ENCODE assay signal across 8 cellular contexts in genomic region chr1:52365746-52366516, GRCh38. TPM values are rescaled to one million over a fixed set of nuclear protein-coding genes. Genes with fewer than 3 reads are reported as not detected.
DNase-seq lines count a peak whose midpoint lies in the region; ATAC-seq, FAIRE-seq and TF ChIP-seq lines count a peak whose summit lies in the region.

A gene with protein sequence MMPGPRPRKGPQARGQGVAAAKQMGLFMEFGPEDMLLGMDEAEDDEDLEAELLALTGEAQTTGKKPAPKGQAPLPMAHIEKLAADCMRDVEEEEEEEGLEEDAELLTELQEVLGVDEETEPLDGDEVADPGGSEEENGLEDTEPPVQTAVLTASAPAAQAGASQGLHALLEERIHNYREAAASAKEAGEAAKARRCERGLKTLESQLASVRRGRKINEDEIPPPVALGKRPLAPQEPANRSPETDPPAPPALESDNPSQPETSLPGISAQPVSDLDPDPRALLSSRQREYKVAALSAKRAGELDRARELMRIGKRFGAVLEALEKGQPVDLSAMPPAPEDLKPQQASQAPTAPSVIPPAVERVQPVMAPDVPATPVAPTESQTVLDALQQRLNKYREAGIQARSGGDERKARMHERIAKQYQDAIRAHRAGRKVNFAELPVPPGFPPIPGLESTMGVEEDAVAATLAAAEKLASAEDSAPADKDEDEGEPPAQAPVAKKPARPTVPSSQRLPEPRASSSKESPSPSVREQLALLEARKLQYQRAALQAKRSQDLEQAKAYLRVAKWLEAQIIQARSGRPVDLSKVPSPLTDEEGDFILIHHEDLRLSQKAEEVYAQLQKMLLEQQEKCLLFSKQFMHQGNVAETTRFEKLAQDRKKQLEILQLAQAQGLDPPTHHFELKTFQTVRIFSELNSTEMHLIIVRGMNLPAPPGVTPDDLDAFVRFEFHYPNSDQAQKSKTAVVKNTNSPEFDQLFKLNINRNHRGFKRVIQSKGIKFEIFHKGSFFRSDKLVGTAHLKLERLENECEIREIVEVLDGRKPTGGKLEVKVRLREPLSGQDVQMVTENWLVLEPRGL (minus strand): TSS chr1:52366205. CDS start chr1:52364620, 1,585 bp downstream.

- no peaks in the 10 kb centered on the region for H3K9me3 ChIP-seq in psoas muscle

- intact Hi-C loops in left ventricle myocardium superior (cut with micrococcal nuclease) = no loop called here
- intact Hi-C loops in psoas muscle (cut with DNase I) = loop anchor here in 1 of 2 donors (2.0 kb wide), 1 partner anchor 39 kb away; the partner anchor contains the start of genes ORC1 and PRPF38A

- no peaks in the 10 kb centered on the region for H3K27me3 ChIP-seq in psoas muscle (ENCODE audit: insufficient read depth in 3 of 3, low read length in 2 of 3)

- H3K27ac ChIP-seq in angular gyrus (ENCODE audit: low read depth, low read length) (peak within 1 kb of the TSS; percentile 92), psoas muscle (peak within 1 kb of the TSS; percentile 93)

- peak within 1 kb of the TSS; percentile 81 for H3K4me3 ChIP-seq in psoas muscle

- peak; percentile 94 to 97 for DNase-seq in NCI-H187 (lab: John Stamatoyannopoulos, UW)
- peak; percentile 99 to 100 (median 99) for DNase-seq in T-helper 2 cell
- peak; percentile 99 for DNase-seq in left ventricle myocardium superior
- peak; percentile 98 to 99 for DNase-seq in psoas muscle
- peak; percentile 100 for DNase-seq in urothelium cell line (ENCODE audit: low spot score)

- peaks cover 14% of the 10 kb centered on the region for H3K4me1 ChIP-seq in psoas muscle

- FAIRE-seq in urothelium cell line (lab: Jason Lieb, UNC) = peak; percentile 94

- H3K36me3 ChIP-seq in psoas muscle (ENCODE audit: insufficient read depth in 1 of 2, low read depth in 1 of 2) = peaks cover 3 to 37% of the 10 kb centered on the region in 2 donors

- 0% methylated on average over 68 to 92 of the region's 92 CpGs for WGBS in psoas muscle, 3 donors

- ATAC-seq in GM18498 (IDR thresholded peaks at IDR 0.05; ENCODE audit: unreplicated experiment) (peak; percentile 94), HG02938 (IDR thresholded peaks at IDR 0.05; ENCODE audit: unreplicated experiment) (peak; percentile 85), left ventricle myocardium superior (peak; percentile 94), psoas muscle (peak; percentile 91 to 92 (median 91))

- TF ChIP-seq CTCF in psoas muscle (IDR thresholded peaks at IDR 0.05) = no peak

RNA-seq across cellular contexts. Expression of the gene that starts here (rescaled TPM):
- total RNA-seq in left ventricle myocardium superior (13.0 TPM), psoas muscle (10 to 100 TPM; 30.3 to 47.8 (median 33.7) TPM)
- 10 to 100 TPM; 21.9 to 32.9 (median 27.9) TPM for polyA plus RNA-seq in psoas muscle

Comparison
In these comparisons a context has a peak if more than half of its experiments do, and no peak if none do; other contexts are left out.
1. Peak in every context shown above with its lines: DNase-seq, ATAC-seq, H3K4me3 ChIP-seq and H3K27ac ChIP-seq.